ENCODE assay signal across 36 cellular contexts in genomic region chr4:52329894-52330293, GRCh38.
"Had no signal": no experiment of that assay in that cellular context is flagged by ENCODE, and none has a peak within 500 bp of the region (broad histone marks: within the 10 kb centered on the region; RNA-seq: fewer than 3 reads in every experiment).

No MANE protein-coding gene starts in this region.

- H3K27ac ChIP-seq: KMS-11 had no signal

- DNase-seq: Karpas-422, Kasumi-1, MG63, MM.1S, MV-4-11, NCI-H1048, NCI-H1092, NCI-H1092 treated with DMSO at 0.1 percent for 48 hours, NCI-H1105, NCI-H1105 treated with DMSO at 0.1 percent for 48 hours, NCI-H1417, NCI-H1417 treated with DMSO at 0.1 percent for 48 hours, NCI-H1436, NCI-H1436 treated with DMSO at 0.1 percent for 48 hours, NCI-H146, NCI-H1694, NCI-H1694 treated with DMSO at 0.1 percent for 48 hours, NCI-H187, NCI-H187 treated with DMSO at 0.1 percent for 48 hours, NCI-H1930, NCI-H2029, NCI-H2029 treated with DMSO at 0.1 percent for 48 hours, NCI-H2081, NCI-H2081 treated with DMSO at 0.1 percent for 48 hours, NCI-H2107, NCI-H2171, NCI-H2171 treated with DMSO at 0.1 percent for 48 hours, NCI-H2227 treated with DMSO at 0.1 percent for 48 hours, NCI-H226, NCI-H345, NCI-H446, NCI-H446 treated with DMSO at 0.1 percent for 48 hours, NCI-H510A, NCI-H510A treated with DMSO at 0.1 percent for 48 hours, NCI-H524 had no signal

- H3K36me3 ChIP-seq: MG63 had no signal

- H3K4me2 ChIP-seq: KMS-11 had no signal

- H3K9ac ChIP-seq: KMS-11 had no signal

- H3K4me3 ChIP-seq: MG63 had no signal
